In the genomic region with DNA sequence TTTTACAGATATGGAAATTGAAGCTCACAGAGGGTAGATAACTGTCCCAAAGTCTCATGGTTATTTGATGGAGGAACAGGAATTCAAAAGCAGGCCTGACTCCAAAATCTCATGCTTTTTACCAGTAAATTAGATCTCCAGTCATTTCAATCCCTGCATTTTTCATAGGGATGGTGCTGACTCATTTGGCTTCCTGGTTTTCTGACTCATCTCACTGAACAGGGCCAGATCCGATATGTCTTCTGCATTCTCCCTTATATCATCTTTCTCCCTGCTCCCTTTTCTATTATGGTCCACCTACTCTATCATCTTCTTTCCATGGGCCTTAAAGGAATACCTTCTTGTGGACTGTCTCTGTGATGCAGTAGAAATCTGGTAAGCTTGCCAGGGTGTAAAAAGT, we compare ENCODE assay signal across 12 cellular contexts.
A peak's percentile ranks its signal among the peaks of the same experiment; 100 is the strongest.
DNase-seq lines count a peak whose midpoint lies in the region; ATAC-seq and TF ChIP-seq lines count a peak whose summit lies in the region.
"Had no signal": no experiment of that assay in that cellular context is flagged by ENCODE, and none has a peak within 500 bp of the region (broad histone marks: within the 10 kb centered on the region; RNA-seq: fewer than 3 reads in every experiment).

No MANE protein-coding gene starts in this region.

- intact Hi-C loops in Calu3 (cut with micrococcal nuclease; ENCODE audit: unreplicated experiment), result no loop called here

- 0 out of 2 replicates have a peak, but pooled peaks cover 3% of the 10 kb centered on the region for H3K36me3 ChIP-seq in RWPE2 (ENCODE audit: low read depth)
- H3K36me3 ChIP-seq in skeletal muscle satellite cell (ENCODE audit: insufficient read depth, low read length), result no peaks in the 10 kb centered on the region

- H3K27ac Mint-ChIP-seq in Calu3 (ENCODE audit: unreplicated experiment), result no peak overlapping the region
- H3K27ac Mint-ChIP-seq: activated naive CD4-positive, alpha-beta T cell treated with anti-CD3 and anti-CD28 coated beads, Interleukin-2, amount 50 U/mL, for 24 hours had no signal

- no peaks in the 10 kb centered on the region for H3K27me3 Mint-ChIP-seq in Calu3 (ENCODE audit: unreplicated experiment)
- H3K27me3 Mint-ChIP-seq: activated naive CD4-positive, alpha-beta T cell treated with anti-CD3 and anti-CD28 coated beads, Interleukin-2, amount 50 U/mL, for 24 hours; naive thymus-derived CD8-positive, alpha-beta T cell had no signal

- H3K9me3 Mint-ChIP-seq in Calu3 (ENCODE audit: low read depth, unreplicated experiment), result no peaks in the 10 kb centered on the region
- H3K9me3 Mint-ChIP-seq: activated naive CD4-positive, alpha-beta T cell treated with anti-CD3 and anti-CD28 coated beads, Interleukin-2, amount 50 U/mL, for 24 hours; naive thymus-derived CD8-positive, alpha-beta T cell had no signal

- peak; percentile 89 for DNase-seq in EL
- no peak for DNase-seq in RWPE2 (ENCODE audit: low spot score)
- DNase-seq in fibroblast of mammary gland (ENCODE audit: low read depth), result peak; percentile 95
- DNase-seq in Calu3, result no peak
- no peak for DNase-seq in Kasumi-1 (lab: John Stamatoyannopoulos, UW)
- DNase-seq: GOT3; naive thymus-derived CD8-positive, alpha-beta T cell had no signal

- no peaks in the 10 kb centered on the region for H3K36me3 Mint-ChIP-seq in Calu3 (ENCODE audit: insufficient read depth, unreplicated experiment)
- H3K36me3 Mint-ChIP-seq: activated naive CD4-positive, alpha-beta T cell treated with anti-CD3 and anti-CD28 coated beads, Interleukin-2, amount 50 U/mL, for 24 hours; naive thymus-derived CD8-positive, alpha-beta T cell had no signal

- H3K4me1 ChIP-seq in RWPE2 (ENCODE audit: insufficient read depth, poor library complexity, severe bottlenecking), result peaks cover 27% of the 10 kb centered on the region
- H3K4me1 ChIP-seq in skeletal muscle satellite cell (ENCODE audit: control insufficient read depth, insufficient read depth, low read length), result peaks cover 45% of the 10 kb centered on the region

- peak overlapping the region; percentile 78 for H3K27ac ChIP-seq in RWPE2 (ENCODE audit: poor library complexity, severe bottlenecking)

- ATAC-seq in RWPE2 (ENCODE audit: low read depth) (peak; percentile 89), HG03521 (IDR thresholded peaks at IDR 0.05; ENCODE audit: unreplicated experiment) (no peak), HG03045 (IDR thresholded peaks at IDR 0.05; ENCODE audit: unreplicated experiment) (no peak)
- ATAC-seq: activated CD4-positive, CD25-positive, alpha-beta regulatory T cell treated with anti-CD3 and anti-CD28 coated beads, Interleukin-2, amount 50 U/mL, for 24 hours; naive thymus-derived CD8-positive, alpha-beta T cell had no signal

- CTCF ChIA-PET in Calu3 (lab: Charles Lee), result no interaction called here

- no TSS peak for BruUV-seq in Calu3 (replicated peaks; lab: Mats Ljungman, UMichigan)

- TF ChIP-seq CTCF in RWPE2 (IDR thresholded peaks at IDR 0.05; ENCODE audit: poor library complexity, severe bottlenecking) (no peak), fibroblast of mammary gland (conservative IDR thresholded peaks at IDR 0.05; ENCODE audit: control insufficient read depth, insufficient read depth, low read depth, low read length) (no peak), Calu3 (IDR thresholded peaks at IDR 0.05; ENCODE audit: unreplicated experiment) (no peak)

- no peak overlapping the region for H3K4me3 Mint-ChIP-seq in Calu3 (ENCODE audit: low read depth, unreplicated experiment)
- H3K4me3 Mint-ChIP-seq: activated naive CD4-positive, alpha-beta T cell treated with anti-CD3 and anti-CD28 coated beads, Interleukin-2, amount 50 U/mL, for 24 hours; naive thymus-derived CD8-positive, alpha-beta T cell had no signal

- H3K4me1 Mint-ChIP-seq in Calu3 (ENCODE audit: low read depth, unreplicated experiment), result peaks cover 17% of the 10 kb centered on the region
- H3K4me1 Mint-ChIP-seq: activated naive CD4-positive, alpha-beta T cell treated with anti-CD3 and anti-CD28 coated beads, Interleukin-2, amount 50 U/mL, for 24 hours had no signal

- H3K27me3 ChIP-seq in RWPE2 (ENCODE audit: insufficient read depth, poor library complexity, severe bottlenecking) (no peaks in the 10 kb centered on the region), skeletal muscle satellite cell (ENCODE audit: control insufficient read depth, insufficient read depth, low read length) (no peaks in the 10 kb centered on the region)

- peak overlapping the region; percentile 57 for H3K4me2 ChIP-seq in skeletal muscle satellite cell (ENCODE audit: low read length)

- no peak overlapping the region for H3K9ac ChIP-seq in skeletal muscle satellite cell (ENCODE audit: low read depth, low read length)

- H3K4me3 ChIP-seq in RWPE2 (ENCODE audit: severe bottlenecking) (no peak overlapping the region), fibroblast of mammary gland (ENCODE audit: control insufficient read depth, low read depth, low read length) (no peak overlapping the region), skeletal muscle satellite cell (ENCODE audit: low read length) (no peak overlapping the region)

- no peaks in the 10 kb centered on the region for H3K9me3 ChIP-seq in RWPE2 (ENCODE audit: severe bottlenecking)
- no peaks in the 10 kb centered on the region for H3K9me3 ChIP-seq in skeletal muscle satellite cell (replicated peaks; ENCODE audit: low read length)

Comparison
In these comparisons a context has a peak if more than half of its experiments do, and no peak if none do; other contexts are left out.
1. DNase-seq: peak in EL (single experiment) and fibroblast of mammary gland (single experiment); none in RWPE2 (single experiment), Calu3 (single experiment) and Kasumi-1 (0 of 2).